ENCODE assay signal across 12 cellular contexts in genomic region chr22:23074451-23074850, GRCh38.
"Had no signal": no experiment of that assay in that cellular context is flagged by ENCODE, and none has a peak within 500 bp of the region (broad histone marks: within the 10 kb centered on the region; RNA-seq: fewer than 3 reads in every experiment).

No MANE protein-coding gene starts in this region.

- DNase-seq: activated effector memory CD4-positive, alpha-beta T cell treated with Interleukin-2 at 50 U/mL for 16 hours; activated naive CD8-positive, alpha-beta T cell treated with anti-CD3 and anti-CD28 coated beads for 36 hours; anterior cingulate cortex; foreskin melanocyte; islet precursor cell; stimulated activated CD4-positive, alpha-beta T cell treated with anti-CD3 and anti-CD28 coated beads, Interleukin-4, amount 100 ng/mL, for 1 hour; stimulated activated CD8-positive, alpha-beta memory T cell treated with anti-CD3 and anti-CD28 coated beads, Interleukin-4, amount 100 ng/mL, for 48 hours; stimulated activated naive CD8-positive, alpha-beta T cell treated with anti-CD3 and anti-CD28 coated beads, Interleukin-15, amount 100 ng/mL, for 72 hours; SW 1271; testis had no signal

- H3K27me3 ChIP-seq: testis had no signal

- H3K9me3 Mint-ChIP-seq: activated naive CD8-positive, alpha-beta T cell treated with anti-CD3 and anti-CD28 coated beads for 36 hours; stimulated activated naive CD8-positive, alpha-beta T cell treated with anti-CD3 and anti-CD28 coated beads, Interleukin-15, amount 100 ng/mL, for 72 hours had no signal

- H3K36me3 ChIP-seq: prostate gland had no signal

- H3K4me3 ChIP-seq: prostate gland, testis had no signal

- H3K27ac Mint-ChIP-seq: activated naive CD8-positive, alpha-beta T cell treated with anti-CD3 and anti-CD28 coated beads for 36 hours had no signal

- H3K27ac ChIP-seq: prostate gland, testis had no signal

- H3K4me3 Mint-ChIP-seq: activated naive CD8-positive, alpha-beta T cell treated with anti-CD3 and anti-CD28 coated beads for 36 hours; stimulated activated naive CD8-positive, alpha-beta T cell treated with anti-CD3 and anti-CD28 coated beads, Interleukin-15, amount 100 ng/mL, for 72 hours had no signal

- H3K36me3 Mint-ChIP-seq: activated naive CD8-positive, alpha-beta T cell treated with anti-CD3 and anti-CD28 coated beads for 36 hours had no signal

- ATAC-seq: activated CD4-positive, CD25-positive, alpha-beta regulatory T cell treated with anti-CD3 and anti-CD28 coated beads, Interleukin-2, amount 50 U/mL, for 24 hours; stimulated activated naive CD8-positive, alpha-beta T cell treated with anti-CD3 and anti-CD28 coated beads, Interleukin-15, amount 100 ng/mL, for 72 hours had no signal

- H3K9me3 ChIP-seq: prostate gland, testis had no signal
